Comparison of ENCODE assay signal across 21 cellular contexts in genomic region chr4:52028970-52029369, GRCh38. TPM values are rescaled to one million over a fixed set of nuclear protein-coding genes. Genes with fewer than 3 reads are reported as not detected.
DNase-seq lines count a peak whose midpoint lies in the region; ATAC-seq and TF ChIP-seq lines count a peak whose summit lies in the region.
"Had no signal": no experiment of that assay in that cellular context is flagged by ENCODE, and none has a peak within 500 bp of the region (broad histone marks: within the 10 kb centered on the region; RNA-seq: fewer than 3 reads in every experiment).

No MANE protein-coding gene starts in this region.

- H3K23ac ChIP-seq in IMR-90 (ENCODE audit: low read depth, low read length): no peak overlapping the region

- H3K9me3 ChIP-seq in IMR-90 (ENCODE audit: control insufficient read depth, insufficient read depth, low read length) (no peaks in the 10 kb centered on the region), left lung (no peaks in the 10 kb centered on the region)
- H3K9me3 ChIP-seq: BLaER1, heart left ventricle, ovary had no signal

- H4K91ac ChIP-seq in IMR-90 (ENCODE audit: insufficient read depth, low read depth, low read length): no peak overlapping the region

- no peak overlapping the region for H4K5ac ChIP-seq in IMR-90 (ENCODE audit: low read depth, low read length)

- H2BK5ac ChIP-seq in IMR-90 (ENCODE audit: low read depth, low read length, poor library complexity, severe bottlenecking): peak overlapping the region; percentile 25

- peaks cover 11% of the 10 kb centered on the region for H3K79me2 ChIP-seq in GM23338 (replicated peaks; ENCODE audit: insufficient read depth)

- H2BK20ac ChIP-seq in IMR-90 (ENCODE audit: low read depth, low read length): no peak overlapping the region

- H3K9me1 ChIP-seq in IMR-90 (ENCODE audit: insufficient read depth, low read length): no peaks in the 10 kb centered on the region

- no peak overlapping the region for H3K4ac ChIP-seq in IMR-90 (ENCODE audit: low read depth, low read length)

- no peak overlapping the region for H3K4me3 Mint-ChIP-seq in GM23338
- H3K4me3 Mint-ChIP-seq: brain; stimulated activated naive CD8-positive, alpha-beta T cell treated with anti-CD3 and anti-CD28 coated beads, Interleukin-15, amount 100 ng/mL, for 72 hours had no signal

- no peak overlapping the region for H3K4me2 ChIP-seq in IMR-90 (ENCODE audit: low read depth, low read length)
- H3K4me2 ChIP-seq in GM23338: no peak overlapping the region
- H3K4me2 ChIP-seq: BLaER1, KMS-11 had no signal

- in situ Hi-C loops in IMR-90 (cut with MboI; ENCODE audit: low sequenced_read_pairs): no loop called here

- H3K9me2 ChIP-seq in GM23338 (ENCODE audit: insufficient read depth): no peaks in the 10 kb centered on the region

- BruUV-seq in IMR-90 (replicated peaks; lab: Mats Ljungman, UMichigan): no TSS peak

- no peak overlapping the region for H3K18ac ChIP-seq in IMR-90 (ENCODE audit: low read depth, low read length)

- POLR2A ChIA-PET in IMR-90 (lab: Charles Lee; ENCODE audit: unreplicated experiment): interaction anchor here (0.6 kb wide), 1 partner anchor 563 kb away, joined by 3 read pairs; no protein-coding TSS in a partner anchor

- no peak overlapping the region for H2AK5ac ChIP-seq in IMR-90 (ENCODE audit: low read depth, low read length)

- H3F3A ChIP-seq in GM23338 (replicated peaks; ENCODE audit: low read depth): no peaks in the 10 kb centered on the region

- peaks cover 57% of the 10 kb centered on the region for H3K36me3 Mint-ChIP-seq in GM23338 (ENCODE audit: low read depth)

- H2AFZ ChIP-seq in IMR-90 (replicated peaks; ENCODE audit: low read length, poor library complexity): no peak overlapping the region
- H2AFZ ChIP-seq in GM23338: no peak overlapping the region

- H2AK9ac ChIP-seq in IMR-90 (replicated peaks; ENCODE audit: low read depth, low read length, poor library complexity): no peak overlapping the region

- H3K56ac ChIP-seq in IMR-90 (ENCODE audit: extremely low read depth, insufficient read depth, low read length): no peak overlapping the region

- H3K9ac ChIP-seq in IMR-90 (ENCODE audit: low read depth, low read length): no peak overlapping the region
- H3K9ac ChIP-seq: BLaER1, KMS-11 had no signal

- intact Hi-C loops in IMR-90 (cut with micrococcal nuclease): no loop called here
- intact Hi-C loops in left lung (cut with DNase I): loop anchor here in 1 of 2 donors (10.0 kb wide), 1 partner anchor 134 kb away; no protein-coding TSS in a partner anchor

- CTCF ChIA-PET in IMR-90 (lab: Yijun Ruan, JAX): no interaction called here

- no peaks in the 10 kb centered on the region for H3K27me3 Mint-ChIP-seq in GM23338 (ENCODE audit: insufficient read depth, low read depth, poor library complexity)
- H3K27me3 Mint-ChIP-seq: brain; stimulated activated naive CD8-positive, alpha-beta T cell treated with anti-CD3 and anti-CD28 coated beads, Interleukin-15, amount 100 ng/mL, for 72 hours had no signal

- no peak for TF ChIP-seq CTCF in AG10803 (conservative IDR thresholded peaks at IDR 0.05; ENCODE audit: low read length)
- no peak for TF ChIP-seq CTCF in IMR-90 (conservative IDR thresholded peaks at IDR 0.05; ENCODE audit: low read depth, low read length)
- no peak for TF ChIP-seq CTCF in left lung (IDR thresholded peaks at IDR 0.05)
- no peak for TF ChIP-seq CTCF in GM23338 (conservative IDR thresholded peaks at IDR 0.05; ENCODE audit: low read depth in 2 of 2)

- H3K79me1 ChIP-seq in IMR-90 (ENCODE audit: low read depth in 1 of 2, low read length in 2 of 2): peaks cover 12 to 29% of the 10 kb centered on the region in 2 experiments

- peaks cover 24% of the 10 kb centered on the region for H3K36me3 ChIP-seq in IMR-90 (ENCODE audit: control insufficient read depth, insufficient read depth, low read length)
- H3K36me3 ChIP-seq in left lung: peaks cover 0 to under 1% of the 10 kb centered on the region in 2 donors
- peaks cover 22% of the 10 kb centered on the region; the same call in 1 of the 2 replicates for H3K36me3 ChIP-seq in GM23338 (ENCODE audit: insufficient read depth)
- H3K36me3 ChIP-seq: ovary had no signal

- H3K27ac Mint-ChIP-seq in GM23338: no peak overlapping the region
- H3K27ac Mint-ChIP-seq: brain; stimulated activated naive CD8-positive, alpha-beta T cell treated with anti-CD3 and anti-CD28 coated beads, Interleukin-15, amount 100 ng/mL, for 72 hours had no signal

- no peak overlapping the region for H2BK120ac ChIP-seq in IMR-90 (ENCODE audit: low read depth, low read length)

- peaks cover 2% of the 10 kb centered on the region; the same call in 2 of the 3 replicates for H3K9me3 Mint-ChIP-seq in GM23338
- H3K9me3 Mint-ChIP-seq: brain; stimulated activated naive CD8-positive, alpha-beta T cell treated with anti-CD3 and anti-CD28 coated beads, Interleukin-15, amount 100 ng/mL, for 72 hours had no signal

- WGBS in IMR-90 (ENCODE audit: extremely low coverage in 2 of 2, insufficient read length in 1 of 2), 2 experiments: no CpG with 5 or more reads among the region's 1 CpG

- H3K4me3 ChIP-seq in AG10803 (ENCODE audit: low read length): no peak overlapping the region
- H3K4me3 ChIP-seq in IMR-90 (ENCODE audit: insufficient read depth, low read depth, low read length): no peak overlapping the region
- no peak overlapping the region for H3K4me3 ChIP-seq in left lung
- no peak overlapping the region for H3K4me3 ChIP-seq in GM23338
- H3K4me3 ChIP-seq: BLaER1, heart left ventricle, ovary had no signal

- no peak overlapping the region for H4K8ac ChIP-seq in IMR-90 (ENCODE audit: low read depth in 2 of 2, low read length in 2 of 2)

- peak; percentile 68 for DNase-seq in AG10803 (ENCODE audit: low read depth)
- peak; percentile 79 for DNase-seq in IMR-90
- DNase-seq in astrocyte of the hippocampus (ENCODE audit: low read depth, low spot score): peak; percentile 87
- peak; percentile 73 for DNase-seq in foreskin melanocyte
- no peak for DNase-seq in left lung
- no peak for DNase-seq in NCI-H187 treated with DMSO at 0.1 percent for 48 hours (lab: John Stamatoyannopoulos, UW)
- no peak for DNase-seq in GM23338 (ENCODE audit: low spot score)
- DNase-seq: activated effector memory CD4-positive, alpha-beta T cell treated with anti-CD3 and anti-CD28 coated beads, Interleukin-2, amount 50 U/mL, for 16 hours; DMS153; effector CD8-positive, alpha-beta T cell; H7; heart left ventricle; kidney; NCI-H1436 treated with DMSO at 0.1 percent for 48 hours; NCI-H510A; ovary; stimulated activated naive CD8-positive, alpha-beta T cell treated with anti-CD3 and anti-CD28 coated beads, Interleukin-15, amount 100 ng/mL, for 72 hours had no signal

- H3K27ac ChIP-seq in IMR-90 (ENCODE audit: insufficient read depth, low read length) (no peak overlapping the region), left lung (no peak overlapping the region), GM23338 (ENCODE audit: low read depth) (no peak overlapping the region)
- H3K27ac ChIP-seq: BLaER1, heart left ventricle, KMS-11, ovary had no signal

- H3K27me3 ChIP-seq in IMR-90 (ENCODE audit: control insufficient read depth, insufficient read depth, low read length) (no peaks in the 10 kb centered on the region), left lung (no peaks in the 10 kb centered on the region), GM23338 (ENCODE audit: insufficient read depth) (no peaks in the 10 kb centered on the region)
- H3K27me3 ChIP-seq: BLaER1, heart left ventricle, ovary had no signal

- dilution Hi-C loops in IMR-90 (cut with HindIII; ENCODE audit: low sequenced_read_pairs, unreplicated experiment): no loop called here

- TF ChIP-seq RAD21 in IMR-90 (IDR thresholded peaks at IDR 0.05; ENCODE audit: low read length): no peak

- H3K4me1 Mint-ChIP-seq in GM23338: no peaks in the 10 kb centered on the region
- H3K4me1 Mint-ChIP-seq: stimulated activated naive CD8-positive, alpha-beta T cell treated with anti-CD3 and anti-CD28 coated beads, Interleukin-15, amount 100 ng/mL, for 72 hours had no signal

- H4K20me1 ChIP-seq in IMR-90 (ENCODE audit: insufficient read depth, low read length) (no peaks in the 10 kb centered on the region), GM23338 (replicated peaks; ENCODE audit: insufficient read depth) (peaks cover 4% of the 10 kb centered on the region; the same call in 1 of the 2 replicates)
- H4K20me1 ChIP-seq: BLaER1 had no signal

- TF ChIP-seq POLR2A in IMR-90 (IDR thresholded peaks at IDR 0.05; ENCODE audit: low read depth, low read length): no peak

- ATAC-seq in IMR-90 (ENCODE audit: low read depth) (peak; percentile 94), left lung (no peak), HG02840 (IDR thresholded peaks at IDR 0.05; ENCODE audit: low FRiP score, unreplicated experiment) (no peak), GM23338 (no peak)
- ATAC-seq: heart left ventricle; stimulated activated naive CD8-positive, alpha-beta T cell treated with anti-CD3 and anti-CD28 coated beads, Interleukin-15, amount 100 ng/mL, for 72 hours had no signal

- no peak overlapping the region for H2BK15ac ChIP-seq in IMR-90 (ENCODE audit: low read depth, low read length)

- no peak overlapping the region for H3K14ac ChIP-seq in IMR-90 (replicated peaks; ENCODE audit: low read depth, low read length)

- H3K4me1 ChIP-seq in IMR-90 (ENCODE audit: control insufficient read depth, insufficient read depth, low read length): 0 out of 2 replicates have a peak, but pooled peaks cover 1% of the 10 kb centered on the region
- no peaks in the 10 kb centered on the region for H3K4me1 ChIP-seq in left lung
- H3K4me1 ChIP-seq in GM23338 (ENCODE audit: insufficient read depth): no peaks in the 10 kb centered on the region
- H3K4me1 ChIP-seq: BLaER1 had no signal

RNA-seq across cellular contexts. Expression of gene LRRC66, which starts 8.8 kb away (rescaled TPM):
- total RNA-seq in IMR-90 (2012; rRNA removed) (under 0.01 and 0.18 TPM in 2 replicates), left lung (under 1 TPM; 0.17 to 0.18 TPM)
- polyA plus RNA-seq in IMR-90 (2012; rRNA removed) (0.09 and 0.10 TPM in 2 replicates), GM23338 (2016; fragmentation: Nextera tagmentation; extraction: Ambion mirVana) (0.09 TPM in 1 of 2 replicates, not detected in the other)
- polyA plus RNA-seq in IMR-90 (2012; cell fraction: cytosol; rRNA removed): 0.01 and 0.03 TPM in 2 replicates
- 0.40 and 0.88 TPM in 2 replicates for polyA plus RNA-seq in IMR-90 (2012; cell fraction: nucleus; rRNA removed; ENCODE audit: low replicate concordance)
- 0.08 and 0.24 TPM in 2 replicates for total RNA-seq in GM23338 (2014; rRNA removed; shearing (Covaris generic))

RNA-seq across cellular contexts. Expression of gene SGCB, which starts 9.1 kb away (rescaled TPM):
- total RNA-seq in IMR-90 (2012; rRNA removed): 16.3 and 25.8 TPM in 2 replicates
- polyA plus RNA-seq in IMR-90 (2012; rRNA removed): 18.3 and 24.0 TPM in 2 replicates
- polyA plus RNA-seq in IMR-90 (2012; cell fraction: cytosol; rRNA removed): 5.1 and 6.6 TPM in 2 replicates
- 1.3 and 6.9 TPM in 2 replicates for polyA plus RNA-seq in IMR-90 (2012; cell fraction: nucleus; rRNA removed; ENCODE audit: low replicate concordance)
- 10 to 100 TPM; 26.9 to 41.5 TPM for total RNA-seq in left lung
- 19.6 and 24.9 TPM in 2 replicates for total RNA-seq in GM23338 (2014; rRNA removed; shearing (Covaris generic))
- 10.8 and 11.8 TPM in 2 replicates for polyA plus RNA-seq in GM23338 (2016; fragmentation: Nextera tagmentation; extraction: Ambion mirVana)

RNA-seq across cellular contexts. Expression of gene SPATA18, which starts 22.1 kb away (rescaled TPM):
- total RNA-seq in IMR-90 (2012; rRNA removed) (4.7 and 5.0 TPM in 2 replicates), left lung (10 to 100 TPM; 13.5 to 23.7 TPM)
- polyA plus RNA-seq in IMR-90 (2012; rRNA removed) (2.4 and 3.0 TPM in 2 replicates), GM23338 (2016; fragmentation: Nextera tagmentation; extraction: Ambion mirVana) (1.3 and 1.5 TPM in 2 replicates)
- 2.2 and 2.8 TPM in 2 replicates for polyA plus RNA-seq in IMR-90 (2012; cell fraction: cytosol; rRNA removed)
- 3.4 and 10.2 TPM in 2 replicates for polyA plus RNA-seq in IMR-90 (2012; cell fraction: nucleus; rRNA removed; ENCODE audit: low replicate concordance)
- 2.5 and 4.2 TPM in 2 replicates for total RNA-seq in GM23338 (2014; rRNA removed; shearing (Covaris generic))

Comparison
In these comparisons a context has a peak if more than half of its experiments do, and no peak if none do; other contexts are left out.
1. DNase-seq: peak in AG10803 (single experiment), IMR-90 (single experiment), astrocyte of the hippocampus (single experiment) and foreskin melanocyte (single experiment); none in left lung (0 of 2), NCI-H187 treated with DMSO at 0.1 percent for 48 hours (single experiment) and GM23338 (single experiment).